In genomic region chr9:112325600-112325999, GRCh38 we compare ENCODE assay signal across 18 cellular contexts. TPM values are rescaled to one million over a fixed set of nuclear protein-coding genes. Genes with fewer than 3 reads are reported as not detected.
DNase-seq lines count a peak whose midpoint lies in the region; ATAC-seq lines count a peak whose summit lies in the region.
"Had no signal": no experiment of that assay in that cellular context is flagged by ENCODE, and none has a peak within 500 bp of the region (broad histone marks: within the 10 kb centered on the region; RNA-seq: fewer than 3 reads in every experiment).

No MANE protein-coding gene starts in this region.

- H3K4me1 ChIP-seq in mesendoderm (ENCODE audit: control insufficient read depth, low read depth, low read length) = no peaks in the 10 kb centered on the region

- CTCF ChIA-PET in activated CD4-positive, alpha-beta T cell treated with anti-CD3 and anti-CD28 coated beads, Interleukin-2, amount 10 ng/mL, durations not matched to agents 7 days and 5 days (lab: Charles Lee) = interaction anchor here (0.6 to 1.2 kb wide), 3 partner anchors 227 to 867 kb away, joined by 3 read pairs; no protein-coding TSS in a partner anchor

- H2BK15ac ChIP-seq in mesendoderm (replicated peaks; ENCODE audit: low read depth) = no peak overlapping the region

- peaks cover 56% of the 10 kb centered on the region for H3K4me1 Mint-ChIP-seq in activated CD4-positive, alpha-beta T cell treated with anti-CD3 and anti-CD28 coated beads, Interleukin-2, amount 10 ng/mL, durations not matched to agents 7 days and 5 days
- H3K4me1 Mint-ChIP-seq in activated naive CD8-positive, alpha-beta T cell treated with anti-CD3 and anti-CD28 coated beads, Interleukin-2, amount 50 U/mL, for 24 hours = peaks cover 78% of the 10 kb centered on the region
- peaks cover 49% of the 10 kb centered on the region for H3K4me1 Mint-ChIP-seq in stimulated activated effector memory CD8-positive, alpha-beta T cell treated with anti-CD3 and anti-CD28 coated beads, Interleukin-12 subunit alpha, Interleukin-12 subunit beta, amount 100 ng/mL, for 72 hours

- H3K9me3 Mint-ChIP-seq in activated CD4-positive, alpha-beta T cell treated with anti-CD3 and anti-CD28 coated beads, Interleukin-2, amount 10 ng/mL, durations not matched to agents 7 days and 5 days = peaks cover 25% of the 10 kb centered on the region
- H3K9me3 Mint-ChIP-seq in activated naive CD8-positive, alpha-beta T cell treated with anti-CD3 and anti-CD28 coated beads, Interleukin-2, amount 50 U/mL, for 24 hours = peaks cover 6% of the 10 kb centered on the region
- H3K9me3 Mint-ChIP-seq in stimulated activated effector memory CD8-positive, alpha-beta T cell treated with anti-CD3 and anti-CD28 coated beads, Interleukin-12 subunit alpha, Interleukin-12 subunit beta, amount 100 ng/mL, for 72 hours = peaks cover 10% of the 10 kb centered on the region

- peaks cover 62% of the 10 kb centered on the region for H3K36me3 Mint-ChIP-seq in activated CD4-positive, alpha-beta T cell treated with anti-CD3 and anti-CD28 coated beads, Interleukin-2, amount 10 ng/mL, durations not matched to agents 7 days and 5 days (ENCODE audit: low read depth)
- peaks cover 32% of the 10 kb centered on the region for H3K36me3 Mint-ChIP-seq in activated naive CD8-positive, alpha-beta T cell treated with anti-CD3 and anti-CD28 coated beads, Interleukin-2, amount 50 U/mL, for 24 hours (ENCODE audit: low read depth)
- H3K36me3 Mint-ChIP-seq in stimulated activated effector memory CD8-positive, alpha-beta T cell treated with anti-CD3 and anti-CD28 coated beads, Interleukin-12 subunit alpha, Interleukin-12 subunit beta, amount 100 ng/mL, for 72 hours = peaks cover 9% of the 10 kb centered on the region

- H3K27me3 Mint-ChIP-seq in activated CD4-positive, alpha-beta T cell treated with anti-CD3 and anti-CD28 coated beads, Interleukin-2, amount 10 ng/mL, durations not matched to agents 7 days and 5 days = no peaks in the 10 kb centered on the region
- no peaks in the 10 kb centered on the region for H3K27me3 Mint-ChIP-seq in activated naive CD8-positive, alpha-beta T cell treated with anti-CD3 and anti-CD28 coated beads, Interleukin-2, amount 50 U/mL, for 24 hours

- peaks cover 11% of the 10 kb centered on the region for H3K79me1 ChIP-seq in mesendoderm (ENCODE audit: low read length)

- H3K56ac ChIP-seq in mesendoderm (ENCODE audit: low read length) = no peak overlapping the region

- no peak for DNase-seq in activated CD4-positive, alpha-beta T cell treated with anti-CD3 and anti-CD28 coated beads, Interleukin-2, amount 10 ng/mL, durations not matched to agents 7 days and 5 days
- DNase-seq in activated CD4-positive, alpha-beta T cell treated with anti-CD3 and anti-CD28 coated beads for 4 hours = no peak
- DNase-seq in activated naive CD8-positive, alpha-beta T cell treated with anti-CD3 and anti-CD28 coated beads, Interleukin-2, amount 50 U/mL, for 24 hours = no peak
- no peak for DNase-seq in mesendoderm
- DNase-seq in stimulated activated effector memory CD8-positive, alpha-beta T cell treated with anti-CD3 and anti-CD28 coated beads, Interleukin-12 subunit alpha, Interleukin-12 subunit beta, amount 100 ng/mL, for 72 hours (ENCODE audit: low spot score in 2 of 2) = no peak
- no peak for DNase-seq in HK-2 (ENCODE audit: unreplicated experiment)
- no peak for DNase-seq in stimulated activated naive CD8-positive, alpha-beta T cell treated with anti-CD3 and anti-CD28 coated beads, Interleukin-15, Interleukin-2, amounts not matched to agents 100 U/mL and 50 U/mL, for 24 hours
- DNase-seq: activated CD4-positive, CD25-positive, alpha-beta regulatory T cell; foreskin melanocyte; HCEC 1CT; NCI-H1105 treated with DMSO at 0.1 percent for 48 hours; NCI-H510A treated with DMSO at 0.1 percent for 48 hours; spleen; stimulated activated CD4-positive, alpha-beta T cell treated with anti-CD3 and anti-CD28 coated beads, Interleukin-4, amount 100 ng/mL, for 24 hours; upper lobe of right lung had no signal

- H3K36me3 ChIP-seq in mesendoderm (ENCODE audit: control insufficient read depth, insufficient read depth, low read length) = no peaks in the 10 kb centered on the region
- H3K36me3 ChIP-seq: upper lobe of right lung had no signal

- no peak overlapping the region for H3K9ac ChIP-seq in mesendoderm (ENCODE audit: low read length)

- no CpG with 5 or more reads among the region's 8 CpGs for WGBS in mesendoderm (ENCODE audit: extremely low coverage, insufficient coverage, low lambda C conversion rate)

- H3K23ac ChIP-seq in mesendoderm (ENCODE audit: low read length) = no peak overlapping the region

- H4K5ac ChIP-seq in mesendoderm (ENCODE audit: low read length) = no peak overlapping the region

- H4K8ac ChIP-seq in mesendoderm (ENCODE audit: low read depth, low read length) = no peak overlapping the region

- no peak overlapping the region for H3K18ac ChIP-seq in mesendoderm (ENCODE audit: low read length)

- H3K4me3 Mint-ChIP-seq in activated CD4-positive, alpha-beta T cell treated with anti-CD3 and anti-CD28 coated beads, Interleukin-2, amount 10 ng/mL, durations not matched to agents 7 days and 5 days = no peak overlapping the region
- no peak overlapping the region for H3K4me3 Mint-ChIP-seq in activated naive CD8-positive, alpha-beta T cell treated with anti-CD3 and anti-CD28 coated beads, Interleukin-2, amount 50 U/mL, for 24 hours
- no peak overlapping the region for H3K4me3 Mint-ChIP-seq in stimulated activated effector memory CD8-positive, alpha-beta T cell treated with anti-CD3 and anti-CD28 coated beads, Interleukin-12 subunit alpha, Interleukin-12 subunit beta, amount 100 ng/mL, for 72 hours
- H3K4me3 Mint-ChIP-seq: activated T-helper 1 cell treated with anti-CD3 and anti-CD28 coated beads, Interleukin-12 subunit alpha, Interleukin-12 subunit beta, Interleukin-2, Interleukin-4 antibody, amounts not matched to agents 30 ng/mL and 10 ng/mL and 1 ng/mL, durations not matched to agents 14 hours and 24 hours and 36 hours had no signal

- no peak overlapping the region for H3K4me2 ChIP-seq in mesendoderm (ENCODE audit: low read length)

- peak overlapping the region; percentile 46 for H3K27ac Mint-ChIP-seq in activated CD4-positive, alpha-beta T cell treated with anti-CD3 and anti-CD28 coated beads, Interleukin-2, amount 10 ng/mL, durations not matched to agents 7 days and 5 days
- H3K27ac Mint-ChIP-seq in activated naive CD8-positive, alpha-beta T cell treated with anti-CD3 and anti-CD28 coated beads, Interleukin-2, amount 50 U/mL, for 24 hours = peak overlapping the region; percentile 62
- H3K27ac Mint-ChIP-seq in stimulated activated effector memory CD8-positive, alpha-beta T cell treated with anti-CD3 and anti-CD28 coated beads, Interleukin-12 subunit alpha, Interleukin-12 subunit beta, amount 100 ng/mL, for 72 hours = peak overlapping the region; percentile 12
- H3K27ac Mint-ChIP-seq: activated T-helper 1 cell treated with anti-CD3 and anti-CD28 coated beads, Interleukin-12 subunit alpha, Interleukin-12 subunit beta, Interleukin-2, Interleukin-4 antibody, amounts not matched to agents 30 ng/mL and 10 ng/mL and 1 ng/mL, durations not matched to agents 14 hours and 24 hours and 36 hours had no signal

- H3K27me3 ChIP-seq in mesendoderm (ENCODE audit: insufficient read depth, low read length, poor library complexity) = no peaks in the 10 kb centered on the region
- H3K27me3 ChIP-seq: spleen, upper lobe of right lung had no signal

- H3K4me3 ChIP-seq in mesendoderm (ENCODE audit: low read length) = no peak overlapping the region
- H3K4me3 ChIP-seq: spleen, upper lobe of right lung had no signal

- peaks cover 72% of the 10 kb centered on the region for H3K79me2 ChIP-seq in mesendoderm (ENCODE audit: control insufficient read depth, insufficient read depth, low read length)

- no peak overlapping the region for H3K4ac ChIP-seq in mesendoderm (ENCODE audit: low read depth, low read length)

- no peak overlapping the region for H2BK5ac ChIP-seq in mesendoderm (ENCODE audit: low read length)

- H2AK5ac ChIP-seq in mesendoderm (ENCODE audit: low read length) = no peak overlapping the region

- no peak overlapping the region for H2BK120ac ChIP-seq in mesendoderm (ENCODE audit: low read depth, low read length)

- H3K27ac ChIP-seq in mesendoderm (ENCODE audit: low read depth, low read length) = peak overlapping the region; percentile 48
- H3K27ac ChIP-seq: spleen, upper lobe of right lung had no signal

- POLR2A ChIA-PET in activated CD4-positive, alpha-beta T cell treated with anti-CD3 and anti-CD28 coated beads, Interleukin-2, amount 10 ng/mL, durations not matched to agents 7 days and 5 days (lab: Charles Lee) = no interaction called here

- ATAC-seq in activated naive CD8-positive, alpha-beta T cell treated with anti-CD3 and anti-CD28 coated beads, Interleukin-2, amount 50 U/mL, for 24 hours = no peak
- no peak for ATAC-seq in stimulated activated effector memory CD8-positive, alpha-beta T cell treated with anti-CD3 and anti-CD28 coated beads, Interleukin-12 subunit alpha, Interleukin-12 subunit beta, amount 100 ng/mL, for 72 hours
- no peak for ATAC-seq in HG02840 (IDR thresholded peaks at IDR 0.05; ENCODE audit: low FRiP score, unreplicated experiment)
- ATAC-seq in stimulated activated naive CD8-positive, alpha-beta T cell treated with anti-CD3 and anti-CD28 coated beads, Interleukin-15, Interleukin-2, amounts not matched to agents 100 U/mL and 50 U/mL, for 24 hours = no peak
- ATAC-seq: SK-N-SH treated with all-trans-retinoic acid at 6 μM for 48 hours, upper lobe of right lung had no signal

RNA-seq across cellular contexts. Expression of gene PTBP3, which starts 7.8 kb away (rescaled TPM):
- total RNA-seq in activated CD4-positive, alpha-beta T cell treated with anti-CD3 and anti-CD28 coated beads, Interleukin-2, amount 10 ng/mL, durations not matched to agents 7 days and 5 days = 100 to 1,000 TPM; 147 to 231 TPM
- polyA plus RNA-seq in mesendoderm (2013, experiment 1 of 2) = 73.2 TPM
- polyA plus RNA-seq in mesendoderm (2013, experiment 2 of 2) = 73.4 TPM

RNA-seq across cellular contexts. Expression of gene HSDL2, which starts 54.3 kb away (rescaled TPM):
- total RNA-seq in activated CD4-positive, alpha-beta T cell treated with anti-CD3 and anti-CD28 coated beads, Interleukin-2, amount 10 ng/mL, durations not matched to agents 7 days and 5 days = 10 to 100 TPM; 18.4 to 24.1 TPM
- polyA plus RNA-seq in mesendoderm (2013, experiment 1 of 2) = 11.8 TPM
- 12.6 TPM for polyA plus RNA-seq in mesendoderm (2013, experiment 2 of 2)

Comparison
In these comparisons a context has a peak if more than half of its experiments do, and no peak if none do; other contexts are left out.
1. H3K27ac Mint-ChIP-seq: peak in every context shown above with its lines; median percentile 62 in activated naive CD8-positive, alpha-beta T cell treated with anti-CD3 and anti-CD28 coated beads, Interleukin-2, amount 50 U/mL, for 24 hours; 46 in activated CD4-positive, alpha-beta T cell treated with anti-CD3 and anti-CD28 coated beads, Interleukin-2, amount 10 ng/mL, durations not matched to agents 7 days and 5 days; 12 in stimulated activated effector memory CD8-positive, alpha-beta T cell treated with anti-CD3 and anti-CD28 coated beads, Interleukin-12 subunit alpha, Interleukin-12 subunit beta, amount 100 ng/mL, for 72 hours.